In genomic region chr2:28833740-28834139, GRCh38 we compare ENCODE assay signal across 9 cellular contexts. TPM values are rescaled to one million over a fixed set of nuclear protein-coding genes. Genes with fewer than 3 reads are reported as not detected.
"Had no signal": no experiment of that assay in that cellular context is flagged by ENCODE, and none has a peak within 500 bp of the region (broad histone marks: within the 10 kb centered on the region; RNA-seq: fewer than 3 reads in every experiment).

No MANE protein-coding gene starts in this region.

- FAIRE-seq: HTR-8/SVneo had no signal

- H3K4me2 ChIP-seq: KMS-11 had no signal

- H3K27ac ChIP-seq: GM23248, KMS-11 had no signal

- H3K4me3 ChIP-seq: GM23248, HAP-1 had no signal

- DNase-seq: GM23248, GOT3, H7, Karpas-422 had no signal

- H3K9ac ChIP-seq: GM23248, KMS-11 had no signal

- ATAC-seq: HCT116 had no signal

- H3K9me3 ChIP-seq: HAP-1 had no signal

- H2AFZ ChIP-seq: GM23248 had no signal

- H3K36me3 ChIP-seq: HAP-1 had no signal

RNA-seq across cellular contexts. Expression of gene SPDYA, which starts 23.1 kb away (rescaled TPM):
- total RNA-seq: GM23248, H4 had no signal
